1 cellular context compared by ENCODE assay signal in the genomic region with DNA sequence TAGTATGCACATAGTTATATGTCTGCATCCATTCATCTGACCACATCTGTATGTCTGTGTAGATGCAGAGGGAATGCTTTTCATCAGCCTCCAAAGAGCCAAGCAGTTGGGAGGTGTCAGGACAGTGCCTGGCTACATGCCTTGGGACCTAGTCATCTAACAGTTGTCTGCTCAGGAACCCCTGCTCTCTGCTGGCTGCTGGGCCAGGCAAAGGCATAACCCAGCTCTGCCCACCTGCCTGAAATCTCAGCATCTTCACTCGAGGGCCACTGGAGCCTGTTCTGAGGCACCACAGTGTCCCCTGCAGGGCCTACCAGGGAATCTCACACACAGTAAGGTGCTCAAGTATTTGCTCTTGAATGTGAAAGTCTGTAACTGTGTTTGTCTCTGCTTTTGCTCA.
TF ChIP-seq lines count a peak whose summit lies in the region.

No MANE protein-coding gene starts in this region.

TF ChIP-seq in WTC11, 78 proteins besides CTCF, POLR2A, EP300 and RAD21 (continued from another document):
- TF ChIP-seq, protein P1, sequence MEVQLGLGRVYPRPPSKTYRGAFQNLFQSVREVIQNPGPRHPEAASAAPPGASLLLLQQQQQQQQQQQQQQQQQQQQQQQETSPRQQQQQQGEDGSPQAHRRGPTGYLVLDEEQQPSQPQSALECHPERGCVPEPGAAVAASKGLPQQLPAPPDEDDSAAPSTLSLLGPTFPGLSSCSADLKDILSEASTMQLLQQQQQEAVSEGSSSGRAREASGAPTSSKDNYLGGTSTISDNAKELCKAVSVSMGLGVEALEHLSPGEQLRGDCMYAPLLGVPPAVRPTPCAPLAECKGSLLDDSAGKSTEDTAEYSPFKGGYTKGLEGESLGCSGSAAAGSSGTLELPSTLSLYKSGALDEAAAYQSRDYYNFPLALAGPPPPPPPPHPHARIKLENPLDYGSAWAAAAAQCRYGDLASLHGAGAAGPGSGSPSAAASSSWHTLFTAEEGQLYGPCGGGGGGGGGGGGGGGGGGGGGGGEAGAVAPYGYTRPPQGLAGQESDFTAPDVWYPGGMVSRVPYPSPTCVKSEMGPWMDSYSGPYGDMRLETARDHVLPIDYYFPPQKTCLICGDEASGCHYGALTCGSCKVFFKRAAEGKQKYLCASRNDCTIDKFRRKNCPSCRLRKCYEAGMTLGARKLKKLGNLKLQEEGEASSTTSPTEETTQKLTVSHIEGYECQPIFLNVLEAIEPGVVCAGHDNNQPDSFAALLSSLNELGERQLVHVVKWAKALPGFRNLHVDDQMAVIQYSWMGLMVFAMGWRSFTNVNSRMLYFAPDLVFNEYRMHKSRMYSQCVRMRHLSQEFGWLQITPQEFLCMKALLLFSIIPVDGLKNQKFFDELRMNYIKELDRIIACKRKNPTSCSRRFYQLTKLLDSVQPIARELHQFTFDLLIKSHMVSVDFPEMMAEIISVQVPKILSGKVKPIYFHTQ (CRISPR knock-in tag; IDR thresholded peaks at IDR 0.05) = no peak
- TF ChIP-seq, protein P2, sequence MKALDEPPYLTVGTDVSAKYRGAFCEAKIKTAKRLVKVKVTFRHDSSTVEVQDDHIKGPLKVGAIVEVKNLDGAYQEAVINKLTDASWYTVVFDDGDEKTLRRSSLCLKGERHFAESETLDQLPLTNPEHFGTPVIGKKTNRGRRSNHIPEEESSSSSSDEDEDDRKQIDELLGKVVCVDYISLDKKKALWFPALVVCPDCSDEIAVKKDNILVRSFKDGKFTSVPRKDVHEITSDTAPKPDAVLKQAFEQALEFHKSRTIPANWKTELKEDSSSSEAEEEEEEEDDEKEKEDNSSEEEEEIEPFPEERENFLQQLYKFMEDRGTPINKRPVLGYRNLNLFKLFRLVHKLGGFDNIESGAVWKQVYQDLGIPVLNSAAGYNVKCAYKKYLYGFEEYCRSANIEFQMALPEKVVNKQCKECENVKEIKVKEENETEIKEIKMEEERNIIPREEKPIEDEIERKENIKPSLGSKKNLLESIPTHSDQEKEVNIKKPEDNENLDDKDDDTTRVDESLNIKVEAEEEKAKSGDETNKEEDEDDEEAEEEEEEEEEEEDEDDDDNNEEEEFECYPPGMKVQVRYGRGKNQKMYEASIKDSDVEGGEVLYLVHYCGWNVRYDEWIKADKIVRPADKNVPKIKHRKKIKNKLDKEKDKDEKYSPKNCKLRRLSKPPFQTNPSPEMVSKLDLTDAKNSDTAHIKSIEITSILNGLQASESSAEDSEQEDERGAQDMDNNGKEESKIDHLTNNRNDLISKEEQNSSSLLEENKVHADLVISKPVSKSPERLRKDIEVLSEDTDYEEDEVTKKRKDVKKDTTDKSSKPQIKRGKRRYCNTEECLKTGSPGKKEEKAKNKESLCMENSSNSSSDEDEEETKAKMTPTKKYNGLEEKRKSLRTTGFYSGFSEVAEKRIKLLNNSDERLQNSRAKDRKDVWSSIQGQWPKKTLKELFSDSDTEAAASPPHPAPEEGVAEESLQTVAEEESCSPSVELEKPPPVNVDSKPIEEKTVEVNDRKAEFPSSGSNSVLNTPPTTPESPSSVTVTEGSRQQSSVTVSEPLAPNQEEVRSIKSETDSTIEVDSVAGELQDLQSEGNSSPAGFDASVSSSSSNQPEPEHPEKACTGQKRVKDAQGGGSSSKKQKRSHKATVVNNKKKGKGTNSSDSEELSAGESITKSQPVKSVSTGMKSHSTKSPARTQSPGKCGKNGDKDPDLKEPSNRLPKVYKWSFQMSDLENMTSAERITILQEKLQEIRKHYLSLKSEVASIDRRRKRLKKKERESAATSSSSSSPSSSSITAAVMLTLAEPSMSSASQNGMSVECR (CRISPR knock-in tag; IDR thresholded peaks at IDR 0.05; ENCODE audit: borderline replicate concordance) = no peak
- TF ChIP-seq JAZF1 (CRISPR knock-in tag; IDR thresholded peaks at IDR 0.05) (no peak), CREB1 (CRISPR knock-in tag; IDR thresholded peaks at IDR 0.05) (no peak), MYBL2 (CRISPR knock-in tag; IDR thresholded peaks at IDR 0.05) (no peak), FOXP1 (CRISPR knock-in tag; IDR thresholded peaks at IDR 0.05; ENCODE audit: borderline replicate concordance) (no peak)
- TF ChIP-seq, protein P3, sequence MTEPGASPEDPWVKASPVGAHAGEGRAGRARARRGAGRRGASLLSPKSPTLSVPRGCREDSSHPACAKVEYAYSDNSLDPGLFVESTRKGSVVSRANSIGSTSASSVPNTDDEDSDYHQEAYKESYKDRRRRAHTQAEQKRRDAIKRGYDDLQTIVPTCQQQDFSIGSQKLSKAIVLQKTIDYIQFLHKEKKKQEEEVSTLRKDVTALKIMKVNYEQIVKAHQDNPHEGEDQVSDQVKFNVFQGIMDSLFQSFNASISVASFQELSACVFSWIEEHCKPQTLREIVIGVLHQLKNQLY (CRISPR knock-in tag; IDR thresholded peaks at IDR 0.05) = no peak
- TF ChIP-seq, protein P4, sequence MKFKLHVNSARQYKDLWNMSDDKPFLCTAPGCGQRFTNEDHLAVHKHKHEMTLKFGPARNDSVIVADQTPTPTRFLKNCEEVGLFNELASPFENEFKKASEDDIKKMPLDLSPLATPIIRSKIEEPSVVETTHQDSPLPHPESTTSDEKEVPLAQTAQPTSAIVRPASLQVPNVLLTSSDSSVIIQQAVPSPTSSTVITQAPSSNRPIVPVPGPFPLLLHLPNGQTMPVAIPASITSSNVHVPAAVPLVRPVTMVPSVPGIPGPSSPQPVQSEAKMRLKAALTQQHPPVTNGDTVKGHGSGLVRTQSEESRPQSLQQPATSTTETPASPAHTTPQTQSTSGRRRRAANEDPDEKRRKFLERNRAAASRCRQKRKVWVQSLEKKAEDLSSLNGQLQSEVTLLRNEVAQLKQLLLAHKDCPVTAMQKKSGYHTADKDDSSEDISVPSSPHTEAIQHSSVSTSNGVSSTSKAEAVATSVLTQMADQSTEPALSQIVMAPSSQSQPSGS (CRISPR knock-in tag; IDR thresholded peaks at IDR 0.05; ENCODE audit: borderline replicate concordance, low read depth) = no peak
- TF ChIP-seq, protein P5, sequence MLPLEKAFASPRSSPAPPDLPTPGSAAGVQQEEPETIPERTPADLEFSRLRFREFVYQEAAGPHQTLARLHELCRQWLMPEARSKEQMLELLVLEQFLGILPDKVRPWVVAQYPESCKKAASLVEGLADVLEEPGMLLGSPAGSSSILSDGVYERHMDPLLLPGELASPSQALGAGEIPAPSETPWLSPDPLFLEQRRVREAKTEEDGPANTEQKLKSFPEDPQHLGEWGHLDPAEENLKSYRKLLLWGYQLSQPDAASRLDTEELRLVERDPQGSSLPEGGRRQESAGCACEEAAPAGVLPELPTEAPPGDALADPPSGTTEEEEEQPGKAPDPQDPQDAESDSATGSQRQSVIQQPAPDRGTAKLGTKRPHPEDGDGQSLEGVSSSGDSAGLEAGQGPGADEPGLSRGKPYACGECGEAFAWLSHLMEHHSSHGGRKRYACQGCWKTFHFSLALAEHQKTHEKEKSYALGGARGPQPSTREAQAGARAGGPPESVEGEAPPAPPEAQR (CRISPR knock-in tag; IDR thresholded peaks at IDR 0.05) = no peak
- TF ChIP-seq, protein P6, sequence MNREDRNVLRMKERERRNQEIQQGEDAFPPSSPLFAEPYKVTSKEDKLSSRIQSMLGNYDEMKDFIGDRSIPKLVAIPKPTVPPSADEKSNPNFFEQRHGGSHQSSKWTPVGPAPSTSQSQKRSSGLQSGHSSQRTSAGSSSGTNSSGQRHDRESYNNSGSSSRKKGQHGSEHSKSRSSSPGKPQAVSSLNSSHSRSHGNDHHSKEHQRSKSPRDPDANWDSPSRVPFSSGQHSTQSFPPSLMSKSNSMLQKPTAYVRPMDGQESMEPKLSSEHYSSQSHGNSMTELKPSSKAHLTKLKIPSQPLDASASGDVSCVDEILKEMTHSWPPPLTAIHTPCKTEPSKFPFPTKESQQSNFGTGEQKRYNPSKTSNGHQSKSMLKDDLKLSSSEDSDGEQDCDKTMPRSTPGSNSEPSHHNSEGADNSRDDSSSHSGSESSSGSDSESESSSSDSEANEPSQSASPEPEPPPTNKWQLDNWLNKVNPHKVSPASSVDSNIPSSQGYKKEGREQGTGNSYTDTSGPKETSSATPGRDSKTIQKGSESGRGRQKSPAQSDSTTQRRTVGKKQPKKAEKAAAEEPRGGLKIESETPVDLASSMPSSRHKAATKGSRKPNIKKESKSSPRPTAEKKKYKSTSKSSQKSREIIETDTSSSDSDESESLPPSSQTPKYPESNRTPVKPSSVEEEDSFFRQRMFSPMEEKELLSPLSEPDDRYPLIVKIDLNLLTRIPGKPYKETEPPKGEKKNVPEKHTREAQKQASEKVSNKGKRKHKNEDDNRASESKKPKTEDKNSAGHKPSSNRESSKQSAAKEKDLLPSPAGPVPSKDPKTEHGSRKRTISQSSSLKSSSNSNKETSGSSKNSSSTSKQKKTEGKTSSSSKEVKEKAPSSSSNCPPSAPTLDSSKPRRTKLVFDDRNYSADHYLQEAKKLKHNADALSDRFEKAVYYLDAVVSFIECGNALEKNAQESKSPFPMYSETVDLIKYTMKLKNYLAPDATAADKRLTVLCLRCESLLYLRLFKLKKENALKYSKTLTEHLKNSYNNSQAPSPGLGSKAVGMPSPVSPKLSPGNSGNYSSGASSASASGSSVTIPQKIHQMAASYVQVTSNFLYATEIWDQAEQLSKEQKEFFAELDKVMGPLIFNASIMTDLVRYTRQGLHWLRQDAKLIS (CRISPR knock-in tag; IDR thresholded peaks at IDR 0.05; ENCODE audit: borderline replicate concordance) = no peak
